ENCODE assay signal across 8 cellular contexts in genomic region chr11:64304316-64305072, GRCh38. TPM values are rescaled to one million over a fixed set of nuclear protein-coding genes. Genes with fewer than 3 reads are reported as not detected.
DNase-seq lines count a peak whose midpoint lies in the region; ATAC-seq and TF ChIP-seq lines count a peak whose summit lies in the region.

No MANE protein-coding gene starts in this region.

- intact Hi-C loops in ascending aorta (cut with DNase I), result loop anchor here (1.0 to 5.0 kb wide), 8 partner anchors 13 to 100 kb away; partner anchors contain the start of genes FKBP2, GPR137, NUDT22 and PLCB3

- no peaks in the 10 kb centered on the region for H3K9me3 ChIP-seq in ascending aorta

- peak overlapping the region; percentile 68 to 86 for H3K27ac ChIP-seq in ascending aorta

- no peaks in the 10 kb centered on the region for H3K27me3 ChIP-seq in ascending aorta

- no peaks in the 10 kb centered on the region for H3K36me3 ChIP-seq in ascending aorta

- peak; percentile 27 for ATAC-seq in GM18498 (IDR thresholded peaks at IDR 0.05; ENCODE audit: unreplicated experiment)
- ATAC-seq in HG02938 (IDR thresholded peaks at IDR 0.05; ENCODE audit: unreplicated experiment), result peak; percentile 30
- ATAC-seq in HG03159 (IDR thresholded peaks at IDR 0.05; ENCODE audit: unreplicated experiment), result no peak

- H3K4me1 ChIP-seq in ascending aorta, result peaks cover 14 to 22% of the 10 kb centered on the region in 2 donors

- TF ChIP-seq CTCF in ascending aorta (IDR thresholded peaks at IDR 0.05), result peak; percentile 63 to 89 (median 80)

- peak; percentile 45 for DNase-seq in NCI-H187 treated with DMSO at 0.1 percent for 48 hours (lab: John Stamatoyannopoulos, UW)
- DNase-seq in T-helper 22 cell (ENCODE audit: low read depth), result peak; percentile 74
- DNase-seq in ascending aorta (ENCODE audit: low spot score in 2 of 2), result peak; percentile 73 to 96
- peak; percentile 95 for DNase-seq in hepatic stellate cell (ENCODE audit: low spot score)
- DNase-seq in retina, result peak; percentile 93

- H3K4me3 ChIP-seq in ascending aorta, result peak overlapping the region; percentile 59 to 73

RNA-seq across cellular contexts. Expression of gene ESRRA, which starts 0.8 kb away (rescaled TPM):
- total RNA-seq in ascending aorta, result 53.4 TPM

RNA-seq across cellular contexts. Expression of gene CATSPERZ, which starts 4.3 kb away (rescaled TPM):
- not detected for total RNA-seq in ascending aorta

RNA-seq across cellular contexts. Expression of gene TRMT112, which starts 12.9 kb away (rescaled TPM):
- 384 TPM for total RNA-seq in ascending aorta

RNA-seq across cellular contexts. Expression of gene KCNK4, which starts 13.4 kb away (rescaled TPM):
- total RNA-seq in ascending aorta, result not detected

RNA-seq across cellular contexts. Expression of gene PRDX5, which starts 13.4 kb away (rescaled TPM):
- 153 TPM for total RNA-seq in ascending aorta

Comparison
In these comparisons a context has a peak if more than half of its experiments do, and no peak if none do; other contexts are left out.
1. DNase-seq: peak in every context shown above with its lines; median percentile 95 in hepatic stellate cell; 93 in retina; 84 in ascending aorta; 74 in T-helper 22 cell; 45 in NCI-H187 treated with DMSO at 0.1 percent for 48 hours.